In genomic region chr7:115359119-115359518, GRCh38 we compare ENCODE assay signal across 33 cellular contexts.
DNase-seq lines count a peak whose midpoint lies in the region; ATAC-seq and TF ChIP-seq lines count a peak whose summit lies in the region.
"Had no signal": no experiment of that assay in that cellular context is flagged by ENCODE, and none has a peak within 500 bp of the region (broad histone marks: within the 10 kb centered on the region; RNA-seq: fewer than 3 reads in every experiment).

No MANE protein-coding gene starts in this region.

- H3K9ac ChIP-seq in IMR-90 (ENCODE audit: low read depth, low read length) (no peak overlapping the region), neuronal stem cell (ENCODE audit: low read depth, low read length, poor library complexity) (no peak overlapping the region)
- H3K9ac ChIP-seq: parathyroid adenoma had no signal

- no TSS peak for BruUV-seq in IMR-90 (replicated peaks; lab: Mats Ljungman, UMichigan)

- H4K91ac ChIP-seq in IMR-90 (ENCODE audit: insufficient read depth, low read depth, low read length) (no peak overlapping the region), neuronal stem cell (ENCODE audit: low read depth, low read length, poor library complexity) (no peak overlapping the region)

- H4K8ac ChIP-seq in IMR-90 (ENCODE audit: low read depth in 2 of 2, low read length in 2 of 2) (no peak overlapping the region; a peak in 1 of 4 replicates), neuronal stem cell (ENCODE audit: low read depth, low read length) (no peak overlapping the region)

- no peak overlapping the region for H2AK9ac ChIP-seq in IMR-90 (replicated peaks; ENCODE audit: low read depth, low read length, poor library complexity)

- no peak overlapping the region for H4K5ac ChIP-seq in IMR-90 (ENCODE audit: low read depth, low read length)

- H2AFZ ChIP-seq in IMR-90 (replicated peaks; ENCODE audit: low read length, poor library complexity) (no peak overlapping the region), neuronal stem cell (ENCODE audit: low read length) (peak overlapping the region; percentile 14)
- H2AFZ ChIP-seq: parathyroid adenoma had no signal

- H3K27ac ChIP-seq in IMR-90 (ENCODE audit: insufficient read depth, low read length): no peak overlapping the region
- H3K27ac ChIP-seq in neuronal stem cell (replicated peaks; ENCODE audit: low read length): no peak overlapping the region
- H3K27ac ChIP-seq: 22Rv1, coronary artery, epithelial cell of prostate, parathyroid adenoma, spleen, thoracic aorta had no signal

- DNase-seq in activated CD4-positive, CD25-positive, alpha-beta regulatory T cell treated with anti-CD3 and anti-CD28 coated beads, Interleukin-2, amount 50 U/mL, for 72 hours: no peak
- DNase-seq in IMR-90 (no peak), neuronal stem cell (ENCODE audit: low spot score) (no peak), sciatic nerve (ENCODE audit: low spot score) (no peak), GM03348 (ENCODE audit: low spot score) (no peak)
- DNase-seq in activated T-cell treated with anti-CD3 and anti-CD28 coated beads, Interleukin-2, amount 50 U/mL, for 4 hours: no peak
- DNase-seq: activated B cell treated with CpG ODN at 0.5 μM for 24 hours; activated CD4-positive, alpha-beta T cell treated with anti-CD3 and anti-CD28 coated beads, Interleukin-2, amount 50 U/mL, for 4 hours; activated CD8-positive, alpha-beta memory T cell treated with anti-CD3 and anti-CD28 coated beads, Interleukin-2, amount 10 ng/mL, durations not matched to agents 7 days and 5 days; activated gamma-delta T cell treated with Interleukin-2 at 50 U/mL for 16 hours; activated naive CD8-positive, alpha-beta T cell treated with anti-CD3 and anti-CD28 coated beads, Interleukin-2, amount 50 U/mL, for 24 hours; activated T-cell treated with anti-CD3 and anti-CD28 coated beads, Interleukin-2, amount 50 U/mL, for 48 hours; Caco-2; effector CD8-positive, alpha-beta T cell; GOT3; hippocampal formation; left cardiac atrium; NCI-H1048; NCI-H1694; NCI-H446; NCI-H774; spleen; stimulated activated CD8-positive, alpha-beta memory T cell treated with anti-CD3 and anti-CD28 coated beads, Interleukin-4, amount 100 ng/mL, for 48 hours had no signal

- dilution Hi-C loops in IMR-90 (cut with HindIII; ENCODE audit: low sequenced_read_pairs, unreplicated experiment): no loop called here

- H3K14ac ChIP-seq in IMR-90 (replicated peaks; ENCODE audit: low read depth, low read length): no peak overlapping the region
- no peak overlapping the region for H3K14ac ChIP-seq in neuronal stem cell (ENCODE audit: low read length)

- no peaks in the 10 kb centered on the region for H3K27me3 Mint-ChIP-seq in activated T-cell treated with anti-CD3 and anti-CD28 coated beads, Interleukin-2, amount 50 U/mL, for 4 hours (ENCODE audit: low read depth)
- H3K27me3 Mint-ChIP-seq: activated B cell treated with CpG ODN at 0.5 μM for 24 hours; activated CD8-positive, alpha-beta memory T cell treated with anti-CD3 and anti-CD28 coated beads, Interleukin-2, amount 10 ng/mL, durations not matched to agents 7 days and 5 days; stimulated activated naive CD8-positive, alpha-beta T cell treated with anti-CD3 and anti-CD28 coated beads, Interleukin-15, Interleukin-2, amounts not matched to agents 100 ng/mL and 50 ng/mL, for 24 hours had no signal

- H3K23ac ChIP-seq in IMR-90 (ENCODE audit: low read depth, low read length) (no peak overlapping the region), neuronal stem cell (ENCODE audit: low read depth, low read length, poor library complexity) (no peak overlapping the region)

- CTCF ChIA-PET in IMR-90 (lab: Yijun Ruan, JAX): interaction anchor here (0.7 kb wide), 1 partner anchor 26 kb away, joined by 3 read pairs; no protein-coding TSS in a partner anchor

- H3K36me3 ChIP-seq in IMR-90 (ENCODE audit: control insufficient read depth, insufficient read depth, low read length): no peaks in the 10 kb centered on the region
- no peaks in the 10 kb centered on the region for H3K36me3 ChIP-seq in neuronal stem cell (replicated peaks in 1 of 2; ENCODE audit: control insufficient read depth in 2 of 2, insufficient read depth in 2 of 2, low read length in 2 of 2)
- H3K36me3 ChIP-seq: spleen, thoracic aorta had no signal

- H3K4ac ChIP-seq in IMR-90 (ENCODE audit: low read depth, low read length): no peak overlapping the region
- no peak overlapping the region for H3K4ac ChIP-seq in neuronal stem cell (ENCODE audit: low read length)

- peak overlapping the region; percentile 69; the same call in 1 of the 2 replicates for H3K18ac ChIP-seq in IMR-90 (ENCODE audit: low read depth, low read length)
- no peak overlapping the region for H3K18ac ChIP-seq in neuronal stem cell (ENCODE audit: low read length)

- intact Hi-C loops in IMR-90 (cut with micrococcal nuclease): loop anchor here (5.0 to 10.0 kb wide), 5 partner anchors 318 to 1274 kb away; no protein-coding TSS in a partner anchor
- intact Hi-C loops in sciatic nerve (cut with DNase I): no loop called here

- POLR2A ChIA-PET in IMR-90 (lab: Charles Lee; ENCODE audit: unreplicated experiment): no interaction called here

- peak overlapping the region; percentile 72; the same call in 1 of the 2 replicates for H3K4me2 ChIP-seq in IMR-90 (ENCODE audit: low read depth, low read length)
- no peak overlapping the region for H3K4me2 ChIP-seq in neuronal stem cell (ENCODE audit: insufficient read depth, low read length, poor library complexity, severe bottlenecking)

- peaks cover 8% of the 10 kb centered on the region for H3K4me1 Mint-ChIP-seq in activated T-cell treated with anti-CD3 and anti-CD28 coated beads, Interleukin-2, amount 50 U/mL, for 4 hours (ENCODE audit: low read depth)
- H3K4me1 Mint-ChIP-seq: activated naive CD8-positive, alpha-beta T cell treated with anti-CD3 and anti-CD28 coated beads, Interleukin-2, amount 50 U/mL, for 24 hours; CD14-positive monocyte had no signal

- H2BK15ac ChIP-seq in IMR-90 (ENCODE audit: low read depth, low read length): no peak overlapping the region
- no peak overlapping the region for H2BK15ac ChIP-seq in neuronal stem cell (ENCODE audit: low read length)

- no peaks in the 10 kb centered on the region for H3K9me3 Mint-ChIP-seq in activated T-cell treated with anti-CD3 and anti-CD28 coated beads, Interleukin-2, amount 50 U/mL, for 4 hours
- H3K9me3 Mint-ChIP-seq: activated B cell treated with CpG ODN at 0.5 μM for 24 hours; activated naive CD8-positive, alpha-beta T cell treated with anti-CD3 and anti-CD28 coated beads, Interleukin-2, amount 50 U/mL, for 24 hours; stimulated activated naive CD8-positive, alpha-beta T cell treated with anti-CD3 and anti-CD28 coated beads, Interleukin-15, Interleukin-2, amounts not matched to agents 100 ng/mL and 50 ng/mL, for 24 hours; T-helper 1 cell treated with Interleukin-12 subunit alpha and Interleukin-12 subunit beta and Interleukin-4 antibody, amounts not matched to agents 30 μg/mL and 1 μg/mL, for 36 hours had no signal

- H3K4me3 ChIP-seq in IMR-90 (ENCODE audit: insufficient read depth, low read depth, low read length): no peak overlapping the region
- no peak overlapping the region for H3K4me3 ChIP-seq in neuronal stem cell (ENCODE audit: low read length in 2 of 2)
- H3K4me3 ChIP-seq: coronary artery, spleen, thoracic aorta had no signal

- no peak overlapping the region for H2BK5ac ChIP-seq in IMR-90 (ENCODE audit: low read depth, low read length, poor library complexity, severe bottlenecking)
- no peak overlapping the region for H2BK5ac ChIP-seq in neuronal stem cell (ENCODE audit: low read length)

- H3K4me1 ChIP-seq in IMR-90 (ENCODE audit: control insufficient read depth, insufficient read depth, low read length) (no peaks in the 10 kb centered on the region), neuronal stem cell (ENCODE audit: control insufficient read depth in 2 of 2, insufficient read depth in 1 of 2, low read depth in 1 of 2, low read length in 2 of 2) (no peaks in the 10 kb centered on the region)
- H3K4me1 ChIP-seq: Caco-2, parathyroid adenoma, spleen had no signal

- H2BK12ac ChIP-seq in neuronal stem cell (ENCODE audit: low read length): no peak overlapping the region

- WGBS in IMR-90 (ENCODE audit: extremely low coverage in 2 of 2, insufficient read length in 1 of 2), 2 experiments: no CpG with 5 or more reads among the region's 1 CpG
- no CpG with 5 or more reads among the region's 1 CpG for WGBS in neuronal stem cell (ENCODE audit: extremely low coverage in 2 of 2, insufficient read length in 2 of 2, insufficient replicate concordance in 1 of 2), 2 donors

- ATAC-seq in activated CD4-positive, CD25-positive, alpha-beta regulatory T cell treated with anti-CD3 and anti-CD28 coated beads, Interleukin-2, amount 50 U/mL, for 24 hours: peak; percentile 13 to 17
- ATAC-seq in GM21619 (IDR thresholded peaks at IDR 0.05; ENCODE audit: unreplicated experiment): peak; percentile 50
- ATAC-seq in IMR-90 (ENCODE audit: low read depth): no peak
- no peak for ATAC-seq in sciatic nerve
- ATAC-seq in activated T-cell treated with anti-CD3 and anti-CD28 coated beads, Interleukin-2, amount 50 U/mL, for 4 hours: no peak
- ATAC-seq: activated CD8-positive, alpha-beta memory T cell treated with anti-CD3 and anti-CD28 coated beads, Interleukin-2, amount 10 ng/mL, durations not matched to agents 7 days and 5 days; activated naive CD8-positive, alpha-beta T cell treated with anti-CD3 and anti-CD28 coated beads, Interleukin-2, amount 50 U/mL, for 24 hours; left cardiac atrium had no signal

- no peak for TF ChIP-seq POLR2A in IMR-90 (IDR thresholded peaks at IDR 0.05; ENCODE audit: low read depth, low read length)

- H2BK20ac ChIP-seq in IMR-90 (ENCODE audit: low read depth, low read length): no peak overlapping the region

- no peaks in the 10 kb centered on the region for H3K9me3 ChIP-seq in IMR-90 (ENCODE audit: control insufficient read depth, insufficient read depth, low read length)
- H3K9me3 ChIP-seq in neuronal stem cell (replicated peaks in 1 of 2; ENCODE audit: control insufficient read depth in 2 of 2, insufficient read depth in 1 of 2, low read depth in 1 of 2, low read length in 2 of 2): no peaks in the 10 kb centered on the region
- H3K9me3 ChIP-seq: Caco-2, spleen, thoracic aorta had no signal

- H3K36me3 Mint-ChIP-seq in activated T-cell treated with anti-CD3 and anti-CD28 coated beads, Interleukin-2, amount 50 U/mL, for 4 hours (ENCODE audit: insufficient read depth): no peaks in the 10 kb centered on the region
- H3K36me3 Mint-ChIP-seq: activated CD8-positive, alpha-beta memory T cell treated with anti-CD3 and anti-CD28 coated beads, Interleukin-2, amount 10 ng/mL, durations not matched to agents 7 days and 5 days; CD14-positive monocyte had no signal

- no peaks in the 10 kb centered on the region for H4K20me1 ChIP-seq in IMR-90 (ENCODE audit: insufficient read depth, low read length)

- H2BK120ac ChIP-seq in IMR-90 (ENCODE audit: low read depth, low read length) (no peak overlapping the region), neuronal stem cell (ENCODE audit: low read depth, low read length) (no peak overlapping the region)

- in situ Hi-C loops in IMR-90 (cut with MboI; ENCODE audit: low sequenced_read_pairs): no loop called here

- no peak for TF ChIP-seq CTCF in IMR-90 (conservative IDR thresholded peaks at IDR 0.05; ENCODE audit: low read depth, low read length)

- no peak overlapping the region for H3K4me3 Mint-ChIP-seq in activated T-cell treated with anti-CD3 and anti-CD28 coated beads, Interleukin-2, amount 50 U/mL, for 4 hours
- H3K4me3 Mint-ChIP-seq: activated B cell treated with CpG ODN at 0.5 μM for 24 hours; activated CD8-positive, alpha-beta memory T cell treated with anti-CD3 and anti-CD28 coated beads, Interleukin-2, amount 10 ng/mL, durations not matched to agents 7 days and 5 days; activated naive CD8-positive, alpha-beta T cell treated with anti-CD3 and anti-CD28 coated beads, Interleukin-2, amount 50 U/mL, for 24 hours; CD14-positive monocyte; stimulated activated naive CD8-positive, alpha-beta T cell treated with anti-CD3 and anti-CD28 coated beads, Interleukin-15, Interleukin-2, amounts not matched to agents 100 ng/mL and 50 ng/mL, for 24 hours; T-helper 1 cell treated with Interleukin-12 subunit alpha and Interleukin-12 subunit beta and Interleukin-4 antibody, amounts not matched to agents 30 μg/mL and 1 μg/mL, for 36 hours had no signal

- H3K27me3 ChIP-seq in IMR-90 (ENCODE audit: control insufficient read depth, insufficient read depth, low read length) (no peaks in the 10 kb centered on the region), neuronal stem cell (ENCODE audit: control insufficient read depth in 3 of 3, insufficient read depth in 3 of 3, low read depth in 1 of 3, low read length in 3 of 3) (no peaks in the 10 kb centered on the region)
- H3K27me3 ChIP-seq: spleen had no signal

- TF ChIP-seq RAD21 in IMR-90 (IDR thresholded peaks at IDR 0.05; ENCODE audit: low read length): no peak

- no peak overlapping the region for H3K56ac ChIP-seq in IMR-90 (ENCODE audit: extremely low read depth, insufficient read depth, low read length)

- H2AK5ac ChIP-seq in IMR-90 (ENCODE audit: low read depth, low read length) (no peak overlapping the region), neuronal stem cell (ENCODE audit: low read depth, low read length) (no peak overlapping the region)

- H3K79me1 ChIP-seq in IMR-90 (ENCODE audit: low read depth in 1 of 2, low read length in 2 of 2) (no peaks in the 10 kb centered on the region), neuronal stem cell (ENCODE audit: low read depth, low read length) (no peaks in the 10 kb centered on the region)

- no peaks in the 10 kb centered on the region for H3K9me1 ChIP-seq in IMR-90 (ENCODE audit: insufficient read depth, low read length)

Comparison
In these comparisons a context has a peak if more than half of its experiments do, and no peak if none do; other contexts are left out.
1. ATAC-seq: peak in activated CD4-positive, CD25-positive, alpha-beta regulatory T cell treated with anti-CD3 and anti-CD28 coated beads, Interleukin-2, amount 50 U/mL, for 24 hours (2 of 2) and GM21619 (single experiment); none in IMR-90 (single experiment), sciatic nerve (single experiment) and activated T-cell treated with anti-CD3 and anti-CD28 coated beads, Interleukin-2, amount 50 U/mL, for 4 hours (0 of 2).